14 cellular contexts compared by ENCODE assay signal in the genomic region with DNA sequence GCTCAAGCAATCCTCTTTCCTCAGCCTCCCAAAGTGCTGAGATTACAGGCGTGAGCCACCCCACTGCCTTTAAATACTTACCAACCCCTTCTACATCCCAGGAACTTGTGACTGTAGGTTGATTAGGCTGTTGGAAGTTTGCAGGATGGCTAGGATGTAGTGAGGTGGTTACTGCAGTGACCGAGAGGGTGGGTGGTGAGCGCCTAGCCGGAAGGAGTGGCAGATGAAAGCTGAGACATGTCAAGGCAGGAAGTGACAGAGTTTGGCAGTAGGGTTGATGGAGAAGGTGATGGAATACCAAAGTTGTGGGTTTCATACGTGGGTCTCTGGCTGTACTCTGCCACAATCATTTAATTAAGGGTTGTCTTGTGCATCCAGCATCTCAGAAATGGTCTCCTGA.
"Had no signal": no experiment of that assay in that cellular context is flagged by ENCODE, and none has a peak within 500 bp of the region (broad histone marks: within the 10 kb centered on the region; RNA-seq: fewer than 3 reads in every experiment).

No MANE protein-coding gene starts in this region.

- H3K4me1 Mint-ChIP-seq: activated naive CD4-positive, alpha-beta T cell treated with anti-CD3 and anti-CD28 coated beads, Interleukin-2, amount 50 U/mL, for 24 hours had no signal

- ATAC-seq: gastroesophageal sphincter had no signal

- H3K36me3 Mint-ChIP-seq: activated naive CD4-positive, alpha-beta T cell treated with anti-CD3 and anti-CD28 coated beads, Interleukin-2, amount 50 U/mL, for 24 hours had no signal

- H3K27ac Mint-ChIP-seq: activated naive CD4-positive, alpha-beta T cell treated with anti-CD3 and anti-CD28 coated beads, Interleukin-2, amount 50 U/mL, for 24 hours had no signal

- H3K9me3 ChIP-seq: colonic mucosa, gastroesophageal sphincter, spleen had no signal

- H3K36me3 ChIP-seq: colonic mucosa, gastroesophageal sphincter, spleen had no signal

- H3K4me3 ChIP-seq: colonic mucosa, gastroesophageal sphincter, spleen had no signal

- H3K4me1 ChIP-seq: gastroesophageal sphincter, spleen had no signal

- DNase-seq: activated CD4-positive, alpha-beta T cell treated with anti-CD3 and anti-CD28 coated beads for 1 hour; activated gamma-delta T cell treated with Interleukin-2 at 50 U/mL for 16 hours; activated T-cell treated with anti-CD3 and anti-CD28 coated beads, Interleukin-2, amount 50 U/mL, for 1 hour; aorta; colonic mucosa; head of caudate nucleus; spleen; stimulated activated CD4-positive, alpha-beta T cell treated with anti-CD3 and anti-CD28 coated beads, Interleukin-4, amount 100 ng/mL, for 1 hour; stimulated activated naive CD4-positive, alpha-beta T cell treated with Interleukin-2 at 50 U/mL for 16 hours; T-helper 9 cell had no signal

- H3K27me3 ChIP-seq: colonic mucosa had no signal

- H3K9me3 Mint-ChIP-seq: activated naive CD4-positive, alpha-beta T cell treated with anti-CD3 and anti-CD28 coated beads, Interleukin-2, amount 50 U/mL, for 24 hours; neural crest cell had no signal

- H3K4me3 Mint-ChIP-seq: activated naive CD4-positive, alpha-beta T cell treated with anti-CD3 and anti-CD28 coated beads, Interleukin-2, amount 50 U/mL, for 24 hours; neural crest cell had no signal

- H3K27ac ChIP-seq: colonic mucosa, epithelial cell of prostate, gastroesophageal sphincter, spleen had no signal
